In the genomic region with DNA sequence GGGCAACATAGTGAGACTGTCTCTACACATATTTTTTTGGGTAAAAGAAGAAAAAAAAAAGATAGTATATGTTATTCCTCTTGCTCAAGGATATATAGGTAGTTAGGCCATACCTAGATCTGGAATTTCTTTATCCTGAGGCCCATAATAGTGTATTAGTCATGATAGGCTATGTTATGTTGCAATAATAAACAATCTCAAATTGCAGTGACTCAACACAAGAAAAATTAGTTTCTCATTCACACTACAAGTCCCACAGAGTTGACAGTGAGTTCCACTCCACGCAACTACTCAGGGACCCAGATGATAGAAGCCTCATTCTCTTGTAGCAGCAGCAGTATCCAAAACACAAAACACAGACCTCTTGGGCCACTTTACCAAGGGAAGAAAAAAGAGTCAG, we compare ENCODE assay signal across 22 cellular contexts. TPM values are rescaled to one million over a fixed set of nuclear protein-coding genes. Genes with fewer than 3 reads are reported as not detected.
DNase-seq lines count a peak whose midpoint lies in the region; TF ChIP-seq lines count a peak whose summit lies in the region.
"Had no signal": no experiment of that assay in that cellular context is flagged by ENCODE, and none has a peak within 500 bp of the region (broad histone marks: within the 10 kb centered on the region; RNA-seq: fewer than 3 reads in every experiment).

No MANE protein-coding gene starts in this region.

- H3K9me3 ChIP-seq in mesenchymal stem cell (ENCODE audit: control insufficient read depth, low read length), result no peaks in the 10 kb centered on the region
- H3K9me3 ChIP-seq: heart left ventricle had no signal

- no peak overlapping the region for H2AK5ac ChIP-seq in mesenchymal stem cell (ENCODE audit: low read length, severe bottlenecking)

- H3K27me3 ChIP-seq in mesenchymal stem cell (ENCODE audit: control insufficient read depth in 1 of 2, insufficient read depth in 1 of 2, low read length in 2 of 2), result no peaks in the 10 kb centered on the region
- H3K27me3 ChIP-seq: BLaER1 treated with 17β-estradiol and CSF1 and Interleukin-3, amounts not matched to agents 10 nM and 100 nM; heart left ventricle had no signal

- H3K9me3 Mint-ChIP-seq in activated naive CD4-positive, alpha-beta T cell treated with anti-CD3 and anti-CD28 coated beads for 36 hours, result no peaks in the 10 kb centered on the region
- H3K9me3 Mint-ChIP-seq: activated CD4-positive, alpha-beta memory T cell treated with anti-CD3 and anti-CD28 coated beads, Interleukin-2, amount 10 ng/mL, durations not matched to agents 7 days and 5 days; activated naive CD8-positive, alpha-beta T cell treated with anti-CD3 and anti-CD28 coated beads for 36 hours; activated T-cell treated with anti-CD3 and anti-CD28 coated beads, Interleukin-2, amount 50 U/mL, for 4 hours; endodermal cell had no signal

- H3K27ac Mint-ChIP-seq in activated naive CD4-positive, alpha-beta T cell treated with anti-CD3 and anti-CD28 coated beads for 36 hours, result no peak overlapping the region
- H3K27ac Mint-ChIP-seq: activated CD4-positive, alpha-beta memory T cell treated with anti-CD3 and anti-CD28 coated beads, Interleukin-2, amount 10 ng/mL, durations not matched to agents 7 days and 5 days; activated naive CD8-positive, alpha-beta T cell treated with anti-CD3 and anti-CD28 coated beads for 36 hours; endodermal cell had no signal

- no peaks in the 10 kb centered on the region for H3K36me3 ChIP-seq in mesenchymal stem cell (ENCODE audit: control insufficient read depth in 1 of 2, insufficient read depth in 2 of 2, low read depth in 1 of 2, low read length in 2 of 2)
- H3K36me3 ChIP-seq: BLaER1 treated with 17β-estradiol and CSF1 and Interleukin-3, amounts not matched to agents 10 nM and 100 nM; heart left ventricle had no signal

- H2BK120ac ChIP-seq in mesenchymal stem cell (ENCODE audit: low read depth, low read length), result no peak overlapping the region

- H3K4me3 ChIP-seq in choroid plexus epithelial cell (ENCODE audit: low read depth, low read length), result no peak overlapping the region
- no peak overlapping the region for H3K4me3 ChIP-seq in mesenchymal stem cell (ENCODE audit: insufficient read depth in 1 of 2, low read depth in 1 of 2, low read length in 2 of 2)
- H3K4me3 ChIP-seq: BLaER1 treated with 17β-estradiol and CSF1 and Interleukin-3, amounts not matched to agents 10 nM and 100 nM; heart left ventricle had no signal

- no peak overlapping the region for H4K8ac ChIP-seq in mesenchymal stem cell (ENCODE audit: low read length)

- H3K23ac ChIP-seq in mesenchymal stem cell (ENCODE audit: low read length in 2 of 2), result no peak overlapping the region

- no peak overlapping the region for H3K4me3 Mint-ChIP-seq in activated naive CD4-positive, alpha-beta T cell treated with anti-CD3 and anti-CD28 coated beads for 36 hours
- H3K4me3 Mint-ChIP-seq: activated CD4-positive, alpha-beta memory T cell treated with anti-CD3 and anti-CD28 coated beads, Interleukin-2, amount 10 ng/mL, durations not matched to agents 7 days and 5 days; activated naive CD8-positive, alpha-beta T cell treated with anti-CD3 and anti-CD28 coated beads for 36 hours; activated T-cell treated with anti-CD3 and anti-CD28 coated beads, Interleukin-2, amount 50 U/mL, for 4 hours; endodermal cell had no signal

- H3K18ac ChIP-seq in mesenchymal stem cell (ENCODE audit: low read depth in 1 of 2, low read length in 2 of 2), result no peak overlapping the region

- H3K4me1 ChIP-seq in mesenchymal stem cell (ENCODE audit: control insufficient read depth, insufficient read depth, low read depth, low read length), result peaks cover 2% of the 10 kb centered on the region

- DNase-seq in EL (peak; percentile 74), M059J (ENCODE audit: low read depth) (peak; percentile 55), choroid plexus epithelial cell (ENCODE audit: low read depth) (peak; percentile 81), mesenchymal stem cell (peak; percentile 84), NCI-H2081 treated with DMSO at 0.1 percent for 48 hours (lab: John Stamatoyannopoulos, UW) (no peak)
- DNase-seq in activated naive CD4-positive, alpha-beta T cell treated with anti-CD3 and anti-CD28 coated beads for 36 hours, result no peak
- DNase-seq in stimulated activated naive CD4-positive, alpha-beta T cell treated with Interleukin-2 at 50 U/mL for 16 hours (lab: John Stamatoyannopoulos, UW), result no peak
- DNase-seq: activated CD4-positive, alpha-beta memory T cell treated with anti-CD3 and anti-CD28 coated beads, Interleukin-2, amount 10 ng/mL, durations not matched to agents 7 days and 5 days; activated naive CD8-positive, alpha-beta T cell treated with anti-CD3 and anti-CD28 coated beads for 36 hours; activated T-cell treated with anti-CD3 and anti-CD28 coated beads, Interleukin-2, amount 50 U/mL, for 4 hours; cerebellar nuclear complex; endodermal cell; heart left ventricle; kidney glomerular epithelial cell; midbrain; NCI-H1048; NCI-H748 treated with DMSO at 0.1 percent for 48 hours; right cardiac atrium; stimulated activated CD4-positive, alpha-beta T cell treated with anti-CD3 and anti-CD28 coated beads, Interleukin-1b, Interleukin-23, amount 100 ng/mL, for 48 hours; SW 1271 had no signal

- H3K14ac ChIP-seq in mesenchymal stem cell (ENCODE audit: low read length in 2 of 2), result no peak overlapping the region

- H2BK15ac ChIP-seq in mesenchymal stem cell (ENCODE audit: low read depth, poor library complexity, severe bottlenecking), result no peak overlapping the region

- no peaks in the 10 kb centered on the region for H3K36me3 Mint-ChIP-seq in activated naive CD4-positive, alpha-beta T cell treated with anti-CD3 and anti-CD28 coated beads for 36 hours (ENCODE audit: low read depth)
- H3K36me3 Mint-ChIP-seq: activated naive CD8-positive, alpha-beta T cell treated with anti-CD3 and anti-CD28 coated beads for 36 hours had no signal

- H3K79me1 ChIP-seq in mesenchymal stem cell (replicated peaks; ENCODE audit: low read length, poor library complexity, severe bottlenecking), result no peaks in the 10 kb centered on the region

- CTCF ChIA-PET in activated naive CD4-positive, alpha-beta T cell treated with anti-CD3 and anti-CD28 coated beads for 36 hours (lab: Charles Lee), result no interaction called here

- no peak overlapping the region for H3K4me2 ChIP-seq in mesenchymal stem cell (ENCODE audit: low read length, poor library complexity, severe bottlenecking)

- H3K4me1 Mint-ChIP-seq in activated naive CD4-positive, alpha-beta T cell treated with anti-CD3 and anti-CD28 coated beads for 36 hours (ENCODE audit: low read depth), result no peaks in the 10 kb centered on the region
- H3K4me1 Mint-ChIP-seq: activated CD4-positive, alpha-beta memory T cell treated with anti-CD3 and anti-CD28 coated beads, Interleukin-2, amount 10 ng/mL, durations not matched to agents 7 days and 5 days; activated naive CD8-positive, alpha-beta T cell treated with anti-CD3 and anti-CD28 coated beads for 36 hours; endodermal cell had no signal

- no peak overlapping the region for H2BK5ac ChIP-seq in mesenchymal stem cell (ENCODE audit: low read depth, low read length, poor library complexity, severe bottlenecking)

- no peak overlapping the region for H3K4ac ChIP-seq in mesenchymal stem cell (ENCODE audit: low read depth in 1 of 2, low read length in 2 of 2)

- no peak overlapping the region for H2AFZ ChIP-seq in mesenchymal stem cell (ENCODE audit: low read depth, low read length)

- 37% methylated on average over 1 of the region's 1 CpG for WGBS in mesenchymal stem cell

- no peak for TF ChIP-seq CTCF in choroid plexus epithelial cell (conservative IDR thresholded peaks at IDR 0.05; ENCODE audit: low read depth, low read length)

- intact Hi-C loops in activated naive CD4-positive, alpha-beta T cell treated with anti-CD3 and anti-CD28 coated beads for 36 hours (cut with micrococcal nuclease), result no loop called here

- no peak overlapping the region for H4K91ac ChIP-seq in mesenchymal stem cell (ENCODE audit: low read length)

- H3K27me3 Mint-ChIP-seq in activated naive CD4-positive, alpha-beta T cell treated with anti-CD3 and anti-CD28 coated beads for 36 hours (ENCODE audit: low read depth), result no peaks in the 10 kb centered on the region

- no peak overlapping the region for H2BK12ac ChIP-seq in mesenchymal stem cell (ENCODE audit: low read length in 2 of 2)

- no peak overlapping the region for H3K27ac ChIP-seq in mesenchymal stem cell (ENCODE audit: low read length, poor library complexity, severe bottlenecking)
- H3K27ac ChIP-seq: BLaER1 treated with 17β-estradiol and CSF1 and Interleukin-3, amounts not matched to agents 10 nM and 100 nM; heart left ventricle had no signal

- no peak overlapping the region for H3K9ac ChIP-seq in mesenchymal stem cell (ENCODE audit: low read length)
- H3K9ac ChIP-seq: BLaER1 treated with 17β-estradiol and CSF1 and Interleukin-3, amounts not matched to agents 10 nM and 100 nM had no signal

RNA-seq across cellular contexts. Expression of a gene that starts 7.3 kb away (rescaled TPM):
- total RNA-seq in M059J (2014; rRNA removed; shearing (Covaris generic)), result 0.02 and 0.05 TPM in 2 replicates
- 0.15 TPM for polyA plus RNA-seq in mesenchymal stem cell (2013, experiment 1 of 2)
- 0.05 TPM for polyA plus RNA-seq in mesenchymal stem cell (2013, experiment 2 of 2)
- total RNA-seq in activated naive CD4-positive, alpha-beta T cell treated with anti-CD3 and anti-CD28 coated beads for 36 hours, result 1 to 10 TPM; 2.0 to 3.2 TPM
- total RNA-seq: activated CD4-positive, alpha-beta memory T cell treated with anti-CD3 and anti-CD28 coated beads, Interleukin-2, amount 10 ng/mL, durations not matched to agents 7 days and 5 days; endodermal cell; subcutaneous adipose tissue had no signal

Comparison
In these comparisons a context has a peak if more than half of its experiments do, and no peak if none do; other contexts are left out.
1. DNase-seq: peak in EL (single experiment), M059J (single experiment), choroid plexus epithelial cell (single experiment) and mesenchymal stem cell (single experiment); none in NCI-H2081 treated with DMSO at 0.1 percent for 48 hours (single experiment), activated naive CD4-positive, alpha-beta T cell treated with anti-CD3 and anti-CD28 coated beads for 36 hours (single experiment) and stimulated activated naive CD4-positive, alpha-beta T cell treated with Interleukin-2 at 50 U/mL for 16 hours (single experiment).